Comparison of ENCODE assay signal across 8 cellular contexts in genomic region chr14:32076278-32077080, GRCh38. TPM values are rescaled to one million over a fixed set of nuclear protein-coding genes. Genes with fewer than 3 reads are reported as not detected.
DNase-seq lines count a peak whose midpoint lies in the region; ATAC-seq, FAIRE-seq and TF ChIP-seq lines count a peak whose summit lies in the region.

No MANE protein-coding gene starts in this region.

- CTCF ChIA-PET in A549 (lab: Yijun Ruan, JAX), result interaction anchor here (0.6 to 2.1 kb wide), 8 partner anchors 23 to 484 kb away, joined by 3 to 8 read pairs (median 4); no protein-coding TSS in a partner anchor
- CTCF ChIA-PET in activated CD4-positive, alpha-beta T cell treated with anti-CD3 and anti-CD28 coated beads for 36 hours (lab: Charles Lee), result interaction anchor here (1.4 to 2.3 kb wide), 3 partner anchors 126 to 178 kb away, joined by 3 to 13 read pairs (median 12); partner anchors contain the start of gene RNU6-7

- peak; percentile 83 for TF ChIP-seq POLR2A in A549 (IDR thresholded peaks at IDR 0.05; ENCODE audit: low read length)

- 2% methylated on average over 18 of the region's 76 CpGs for WGBS in A549 (ENCODE audit: missing lambda C conversion rate)

- peaks cover 31% of the 10 kb centered on the region for H3K4me1 Mint-ChIP-seq in activated CD4-positive, alpha-beta T cell treated with anti-CD3 and anti-CD28 coated beads for 36 hours

- peak overlapping the region; percentile 95 for H3K27ac Mint-ChIP-seq in activated CD4-positive, alpha-beta T cell treated with anti-CD3 and anti-CD28 coated beads for 36 hours

- H3K4me3 Mint-ChIP-seq in activated CD4-positive, alpha-beta T cell treated with anti-CD3 and anti-CD28 coated beads for 36 hours, result peak overlapping the region; percentile 94

- TF ChIP-seq RAD21 in A549 (conservative IDR thresholded peaks at IDR 0.05 in 1 of 2, IDR thresholded peaks at IDR 0.05 in 1 of 2), result peak in 1 of 2 experiments; percentile 9; a peak in 1 of 5 replicates

- intact Hi-C loops in activated CD4-positive, alpha-beta T cell treated with anti-CD3 and anti-CD28 coated beads for 36 hours (cut with DNase I, micrococcal nuclease), result loop anchor here (1.0 to 5.0 kb wide), 11 partner anchors 127 to 1456 kb away; partner anchors contain the start of genes DTD2 (in 2 of the 2), HECTD1 (in 2 of the 2), RNU6-8 (in 2 of the 2) and HEATR5A (in 1 of the 2)
- intact Hi-C loops in colonic mucosa (cut with DNase I) (loop anchor here (5.0 to 10.0 kb wide), 2 partner anchors 126 to 132 kb away; partner anchors contain the start of genes RNU6-7 and RNU6-8), left colon (cut with DNase I, micrococcal nuclease) (loop anchor here in 1 of 2 donors (5.0 to 10.0 kb wide), 3 partner anchors 126 to 398 kb away; partner anchors contain the start of genes RNU6-7 and RNU6-8)

- H3K4me1 ChIP-seq in A549, result peaks cover 37% of the 10 kb centered on the region
- H3K4me1 ChIP-seq in colonic mucosa, result no peaks in the 10 kb centered on the region

- peak; percentile 75 to 82 for ATAC-seq in A549
- peak; percentile 56 for ATAC-seq in GM18868 (IDR thresholded peaks at IDR 0.05; ENCODE audit: unreplicated experiment)
- peak; percentile 51 for ATAC-seq in HG03103 (IDR thresholded peaks at IDR 0.05; ENCODE audit: low read depth, unreplicated experiment)
- peak; percentile 68 for ATAC-seq in activated CD4-positive, alpha-beta T cell treated with anti-CD3 and anti-CD28 coated beads for 36 hours
- ATAC-seq in left colon, result peak; percentile 82

- H3K4me3 ChIP-seq in A549, result peak overlapping the region; percentile 83
- peak overlapping the region; percentile 85 for H3K4me3 ChIP-seq in colonic mucosa

- peak overlapping the region; percentile 89 to 98 for H3K9ac ChIP-seq in colonic mucosa (ENCODE audit: low read depth in 2 of 2, low read length in 2 of 2)

- POLR2A ChIA-PET in A549 (lab: Yijun Ruan, JAX), result interaction anchor here (0.5 to 2.9 kb wide), 35 partner anchors 8 to 656 kb away, joined by 3 to 35 read pairs (median 4); partner anchors contain the start of genes DTD2, HEATR5A, RNU6-7 and RNU6-8
- POLR2A ChIA-PET in activated CD4-positive, alpha-beta T cell treated with anti-CD3 and anti-CD28 coated beads for 36 hours (lab: Charles Lee), result interaction anchor here (0.6 to 1.2 kb wide), 5 partner anchors 122 to 149 kb away, joined by 3 to 8 read pairs (median 3); partner anchors contain the start of gene RNU6-8

- H3K27me3 Mint-ChIP-seq in activated CD4-positive, alpha-beta T cell treated with anti-CD3 and anti-CD28 coated beads for 36 hours, result peaks cover 2% of the 10 kb centered on the region

- H3K36me3 Mint-ChIP-seq in activated CD4-positive, alpha-beta T cell treated with anti-CD3 and anti-CD28 coated beads for 36 hours (ENCODE audit: low read depth), result no peaks in the 10 kb centered on the region

- no peak for TF ChIP-seq EP300 in A549 (IDR thresholded peaks at IDR 0.05)

- H3K27ac ChIP-seq in A549 (peak overlapping the region; percentile 96 to 99), colonic mucosa (peak overlapping the region; percentile 99)

- peak overlapping the region; percentile 94 for H3K4me2 ChIP-seq in A549

- peak; percentile 74 to 97 for DNase-seq in A549 (ENCODE audit: low read depth in 1 of 2, low spot score in 1 of 2)
- DNase-seq in NCI-H2196 treated with DMSO at 0.1 percent for 48 hours (lab: John Stamatoyannopoulos, UW; ENCODE audit: unreplicated experiment), result peak; percentile 90
- peak; percentile 91 for DNase-seq in activated CD4-positive, alpha-beta T cell treated with anti-CD3 and anti-CD28 coated beads for 36 hours
- DNase-seq in colonic mucosa, result peak; percentile 97
- DNase-seq in left colon, result peak; percentile 95 to 96
- DNase-seq in stimulated activated CD4-positive, alpha-beta T cell treated with anti-CD3 and anti-CD28 coated beads, Interleukin-1b, Interleukin-23, amount 100 ng/mL, for 24 hours (ENCODE audit: low read depth in 4 of 4, low spot score in 1 of 4), result peak; percentile 54 to 81 (median 70)

- no peaks in the 10 kb centered on the region for H3K27me3 ChIP-seq in colonic mucosa

- no peak for TF ChIP-seq CTCF in A549 (IDR thresholded peaks at IDR 0.05)
- no peak for TF ChIP-seq CTCF in colonic mucosa (IDR thresholded peaks at IDR 0.05)

- H3K36me3 ChIP-seq in colonic mucosa, result no peaks in the 10 kb centered on the region

- H3K9me3 ChIP-seq in A549, result no peaks in the 10 kb centered on the region
- no peaks in the 10 kb centered on the region for H3K9me3 ChIP-seq in colonic mucosa

- peak; percentile 68 for FAIRE-seq in A549 (lab: Jason Lieb, UNC)

- H3K9me3 Mint-ChIP-seq in activated CD4-positive, alpha-beta T cell treated with anti-CD3 and anti-CD28 coated beads for 36 hours (ENCODE audit: low read depth), result no peaks in the 10 kb centered on the region

TF ChIP-seq in A549, 52 proteins besides CTCF, POLR2A, EP300 and RAD21 (continues in another document):
- TF ChIP-seq RNF2 (IDR thresholded peaks at IDR 0.05; ENCODE audit: borderline replicate concordance, low read depth) (peak; percentile 60; the same call in 1 of the 2 replicates), ZC3H11A (IDR thresholded peaks at IDR 0.05) (no peak), TP53 (CRISPR knock-in tag; IDR thresholded peaks at IDR 0.05) (no peak), KDM5A (IDR thresholded peaks at IDR 0.05) (no peak), PHF8 (IDR thresholded peaks at IDR 0.05; ENCODE audit: borderline replicate concordance, low read depth) (peak; percentile 51; the same call in 1 of the 2 replicates), USF2 (IDR thresholded peaks at IDR 0.05) (no peak), ELK1 (IDR thresholded peaks at IDR 0.05; ENCODE audit: low read depth, low read length) (no peak), MYC (IDR thresholded peaks at IDR 0.05; ENCODE audit: borderline replicate concordance, low read length) (no peak; the same call in 1 of the 2 replicates), BHLHE40 (IDR thresholded peaks at IDR 0.05; ENCODE audit: low read depth, low read length) (no peak), EHMT2 (IDR thresholded peaks at IDR 0.05; ENCODE audit: low read depth) (no peak), CBX2 (IDR thresholded peaks at IDR 0.05; ENCODE audit: borderline replicate concordance, low read depth) (no peak), JUN (IDR thresholded peaks at IDR 0.05) (no peak; a peak in 1 of 5 replicates), POLR2AphosphoS2 (conservative IDR thresholded peaks at IDR 0.05; ENCODE audit: low read length) (no peak), MAFK (IDR thresholded peaks at IDR 0.05; ENCODE audit: partially characterized antibody) (no peak), E2F6 (IDR thresholded peaks at IDR 0.05; ENCODE audit: borderline replicate concordance, low read depth) (peak; percentile 21; the same call in 1 of the 2 replicates), JUNB (IDR thresholded peaks at IDR 0.05) (no peak), ESRRA (IDR thresholded peaks at IDR 0.05; ENCODE audit: borderline replicate concordance, low read length) (no peak), NPAS2 (CRISPR knock-in tag; IDR thresholded peaks at IDR 0.05; ENCODE audit: borderline replicate concordance) (no peak), HDAC2 (IDR thresholded peaks at IDR 0.05) (no peak), EHF (CRISPR knock-in tag; IDR thresholded peaks at IDR 0.05) (no peak), KDM1A (IDR thresholded peaks at IDR 0.05; ENCODE audit: low read depth) (no peak), HEYL (CRISPR knock-in tag; IDR thresholded peaks at IDR 0.05) (no peak), NFE2L2 (conservative IDR thresholded peaks at IDR 0.05; ENCODE audit: low read length) (no peak), RCOR1 (IDR thresholded peaks at IDR 0.05; ENCODE audit: low read depth, low read length) (no peak), GATA3 (IDR thresholded peaks at IDR 0.05; ENCODE audit: borderline replicate concordance) (peak; percentile 28; the same call in 1 of the 2 replicates), ZFP36 (IDR thresholded peaks at IDR 0.05; ENCODE audit: borderline replicate concordance, partially characterized antibody) (no peak), HES2 (IDR thresholded peaks at IDR 0.05) (no peak)

RNA-seq across cellular contexts. Expression of gene ARHGAP5, which starts 0.6 kb away (rescaled TPM):
- polyA plus RNA-seq in A549 (2011; rRNA removed), result 57.3 and 66.1 TPM in 2 replicates
- polyA plus RNA-seq in A549 (2012; cell fraction: cytosol; rRNA removed), result 5.1 and 5.8 TPM in 2 replicates
- polyA plus RNA-seq in A549 (2012; cell fraction: nucleus; rRNA removed), result 4.5 and 9.6 TPM in 2 replicates
- 32.5 to 33.6 TPM (median 33.0 TPM) in 3 replicates for polyA plus RNA-seq in A549 (2017; fragmentation: RNase III; extraction: RNeasy Plus Mini Kit Qiagen cat#74134 plus additional on column Dnase treatment)
- polyA minus RNA-seq in A549 (2011; rRNA and poly(A)+ RNA removed), result 44.1 and 51.3 TPM in 2 replicates
- 10 to 100 TPM; 40.1 to 45.6 TPM for total RNA-seq in activated CD4-positive, alpha-beta T cell treated with anti-CD3 and anti-CD28 coated beads for 36 hours
- 100 to 1,000 TPM in 1 of 2 donors, 10 to 100 TPM in 1; 77.8 to 140 TPM for total RNA-seq in colonic mucosa
- 100 to 1,000 TPM; 110 to 133 TPM for total RNA-seq in left colon

Comparison
In these comparisons a context has a peak if more than half of its experiments do, and no peak if none do; other contexts are left out.
1. Peak in every context shown above with its lines: DNase-seq, ATAC-seq, H3K4me3 ChIP-seq and H3K27ac ChIP-seq.